ENCODE assay signal across 1 cellular context in the genomic region with DNA sequence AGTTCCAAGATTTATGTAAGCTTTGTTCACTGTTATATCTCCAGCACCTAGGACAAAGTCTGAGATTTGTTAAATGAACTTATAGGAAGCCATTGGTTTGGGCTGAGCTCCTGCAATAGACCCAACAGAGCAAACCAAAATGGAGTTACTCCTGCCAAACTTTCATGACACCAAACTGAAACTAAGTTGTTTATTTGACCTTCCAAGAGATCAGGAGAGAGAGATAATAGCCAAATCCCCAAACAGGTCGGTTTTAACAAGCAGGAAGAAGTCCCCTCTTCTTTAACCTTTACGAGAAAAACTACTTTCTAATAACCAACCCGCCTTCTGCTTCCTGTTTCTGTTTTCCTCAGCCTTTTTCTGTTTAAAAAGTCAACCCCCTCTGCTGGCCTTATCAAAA.
TF ChIP-seq lines count a peak whose summit lies in the region.

No MANE protein-coding gene starts in this region.

TF ChIP-seq in H1, 55 proteins besides CTCF, POLR2A, EP300 and RAD21 (continued from another document):
- TF ChIP-seq, protein P1, sequence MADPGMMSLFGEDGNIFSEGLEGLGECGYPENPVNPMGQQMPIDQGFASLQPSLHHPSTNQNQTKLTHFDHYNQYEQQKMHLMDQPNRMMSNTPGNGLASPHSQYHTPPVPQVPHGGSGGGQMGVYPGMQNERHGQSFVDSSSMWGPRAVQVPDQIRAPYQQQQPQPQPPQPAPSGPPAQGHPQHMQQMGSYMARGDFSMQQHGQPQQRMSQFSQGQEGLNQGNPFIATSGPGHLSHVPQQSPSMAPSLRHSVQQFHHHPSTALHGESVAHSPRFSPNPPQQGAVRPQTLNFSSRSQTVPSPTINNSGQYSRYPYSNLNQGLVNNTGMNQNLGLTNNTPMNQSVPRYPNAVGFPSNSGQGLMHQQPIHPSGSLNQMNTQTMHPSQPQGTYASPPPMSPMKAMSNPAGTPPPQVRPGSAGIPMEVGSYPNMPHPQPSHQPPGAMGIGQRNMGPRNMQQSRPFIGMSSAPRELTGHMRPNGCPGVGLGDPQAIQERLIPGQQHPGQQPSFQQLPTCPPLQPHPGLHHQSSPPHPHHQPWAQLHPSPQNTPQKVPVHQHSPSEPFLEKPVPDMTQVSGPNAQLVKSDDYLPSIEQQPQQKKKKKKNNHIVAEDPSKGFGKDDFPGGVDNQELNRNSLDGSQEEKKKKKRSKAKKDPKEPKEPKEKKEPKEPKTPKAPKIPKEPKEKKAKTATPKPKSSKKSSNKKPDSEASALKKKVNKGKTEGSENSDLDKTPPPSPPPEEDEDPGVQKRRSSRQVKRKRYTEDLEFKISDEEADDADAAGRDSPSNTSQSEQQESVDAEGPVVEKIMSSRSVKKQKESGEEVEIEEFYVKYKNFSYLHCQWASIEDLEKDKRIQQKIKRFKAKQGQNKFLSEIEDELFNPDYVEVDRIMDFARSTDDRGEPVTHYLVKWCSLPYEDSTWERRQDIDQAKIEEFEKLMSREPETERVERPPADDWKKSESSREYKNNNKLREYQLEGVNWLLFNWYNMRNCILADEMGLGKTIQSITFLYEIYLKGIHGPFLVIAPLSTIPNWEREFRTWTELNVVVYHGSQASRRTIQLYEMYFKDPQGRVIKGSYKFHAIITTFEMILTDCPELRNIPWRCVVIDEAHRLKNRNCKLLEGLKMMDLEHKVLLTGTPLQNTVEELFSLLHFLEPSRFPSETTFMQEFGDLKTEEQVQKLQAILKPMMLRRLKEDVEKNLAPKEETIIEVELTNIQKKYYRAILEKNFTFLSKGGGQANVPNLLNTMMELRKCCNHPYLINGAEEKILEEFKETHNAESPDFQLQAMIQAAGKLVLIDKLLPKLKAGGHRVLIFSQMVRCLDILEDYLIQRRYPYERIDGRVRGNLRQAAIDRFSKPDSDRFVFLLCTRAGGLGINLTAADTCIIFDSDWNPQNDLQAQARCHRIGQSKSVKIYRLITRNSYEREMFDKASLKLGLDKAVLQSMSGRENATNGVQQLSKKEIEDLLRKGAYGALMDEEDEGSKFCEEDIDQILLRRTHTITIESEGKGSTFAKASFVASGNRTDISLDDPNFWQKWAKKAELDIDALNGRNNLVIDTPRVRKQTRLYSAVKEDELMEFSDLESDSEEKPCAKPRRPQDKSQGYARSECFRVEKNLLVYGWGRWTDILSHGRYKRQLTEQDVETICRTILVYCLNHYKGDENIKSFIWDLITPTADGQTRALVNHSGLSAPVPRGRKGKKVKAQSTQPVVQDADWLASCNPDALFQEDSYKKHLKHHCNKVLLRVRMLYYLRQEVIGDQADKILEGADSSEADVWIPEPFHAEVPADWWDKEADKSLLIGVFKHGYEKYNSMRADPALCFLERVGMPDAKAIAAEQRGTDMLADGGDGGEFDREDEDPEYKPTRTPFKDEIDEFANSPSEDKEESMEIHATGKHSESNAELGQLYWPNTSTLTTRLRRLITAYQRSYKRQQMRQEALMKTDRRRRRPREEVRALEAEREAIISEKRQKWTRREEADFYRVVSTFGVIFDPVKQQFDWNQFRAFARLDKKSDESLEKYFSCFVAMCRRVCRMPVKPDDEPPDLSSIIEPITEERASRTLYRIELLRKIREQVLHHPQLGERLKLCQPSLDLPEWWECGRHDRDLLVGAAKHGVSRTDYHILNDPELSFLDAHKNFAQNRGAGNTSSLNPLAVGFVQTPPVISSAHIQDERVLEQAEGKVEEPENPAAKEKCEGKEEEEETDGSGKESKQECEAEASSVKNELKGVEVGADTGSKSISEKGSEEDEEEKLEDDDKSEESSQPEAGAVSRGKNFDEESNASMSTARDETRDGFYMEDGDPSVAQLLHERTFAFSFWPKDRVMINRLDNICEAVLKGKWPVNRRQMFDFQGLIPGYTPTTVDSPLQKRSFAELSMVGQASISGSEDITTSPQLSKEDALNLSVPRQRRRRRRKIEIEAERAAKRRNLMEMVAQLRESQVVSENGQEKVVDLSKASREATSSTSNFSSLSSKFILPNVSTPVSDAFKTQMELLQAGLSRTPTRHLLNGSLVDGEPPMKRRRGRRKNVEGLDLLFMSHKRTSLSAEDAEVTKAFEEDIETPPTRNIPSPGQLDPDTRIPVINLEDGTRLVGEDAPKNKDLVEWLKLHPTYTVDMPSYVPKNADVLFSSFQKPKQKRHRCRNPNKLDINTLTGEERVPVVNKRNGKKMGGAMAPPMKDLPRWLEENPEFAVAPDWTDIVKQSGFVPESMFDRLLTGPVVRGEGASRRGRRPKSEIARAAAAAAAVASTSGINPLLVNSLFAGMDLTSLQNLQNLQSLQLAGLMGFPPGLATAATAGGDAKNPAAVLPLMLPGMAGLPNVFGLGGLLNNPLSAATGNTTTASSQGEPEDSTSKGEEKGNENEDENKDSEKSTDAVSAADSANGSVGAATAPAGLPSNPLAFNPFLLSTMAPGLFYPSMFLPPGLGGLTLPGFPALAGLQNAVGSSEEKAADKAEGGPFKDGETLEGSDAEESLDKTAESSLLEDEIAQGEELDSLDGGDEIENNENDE (IDR thresholded peaks at IDR 0.05; ENCODE audit: insufficient replicate concordance, low read length) = no peak
- no peak for TF ChIP-seq HDAC2 (IDR thresholded peaks at IDR 0.05; ENCODE audit: borderline replicate concordance in 1 of 2, low read depth in 2 of 2, low read length in 2 of 2)
- no peak for TF ChIP-seq EGR1 (IDR thresholded peaks at IDR 0.05; ENCODE audit: borderline replicate concordance, low read depth, low read length)
- no peak for TF ChIP-seq CEBPB (IDR thresholded peaks at IDR 0.05; ENCODE audit: low read depth, low read length)
- no peak for TF ChIP-seq SAP30 (IDR thresholded peaks at IDR 0.05; ENCODE audit: insufficient read depth, insufficient replicate concordance, low read length)
- no peak for TF ChIP-seq BCL11A (IDR thresholded peaks at IDR 0.05; ENCODE audit: low read depth in 2 of 2, low read length in 2 of 2)
